Comparison of ENCODE assay signal across 8 cellular contexts in the genomic region with DNA sequence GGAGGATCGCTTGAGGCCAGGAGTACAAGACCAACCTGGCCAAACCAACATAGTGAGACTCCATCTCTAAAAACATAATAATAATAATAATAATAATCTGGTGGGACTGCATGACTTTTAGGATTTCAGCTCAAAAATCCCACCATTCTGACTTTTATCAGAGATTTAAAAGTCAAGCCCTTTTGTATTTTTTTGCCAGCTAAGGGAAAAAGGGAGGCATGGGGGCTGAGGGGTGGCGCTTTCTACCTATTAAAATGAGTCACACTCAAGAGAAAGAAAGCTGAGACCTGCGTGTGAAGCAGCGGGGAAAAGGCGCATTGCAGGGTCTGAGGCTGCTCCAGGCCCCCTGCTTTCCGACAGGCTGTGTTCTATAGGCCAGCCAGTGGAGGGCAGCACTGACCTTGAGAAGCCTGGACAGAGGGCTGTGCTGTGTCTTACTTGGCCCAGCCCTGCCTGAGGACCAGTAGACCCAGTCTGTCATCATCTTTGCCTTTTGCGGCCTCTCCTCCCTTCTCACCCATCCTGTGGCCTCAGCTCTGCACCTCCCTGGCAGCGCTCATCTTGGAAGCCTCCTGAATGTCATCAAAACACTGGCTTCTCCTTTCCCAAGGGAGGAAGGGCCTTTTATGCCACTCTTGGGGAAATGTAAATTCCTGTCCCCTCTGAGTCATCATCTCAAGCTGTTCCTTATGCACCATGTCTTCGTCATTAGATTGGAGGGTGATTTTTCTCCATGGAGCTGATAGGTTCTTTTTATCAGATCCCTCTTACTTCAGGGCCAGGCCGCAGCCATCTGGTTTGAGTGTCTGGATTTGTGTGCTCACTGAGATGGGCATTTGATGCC. TPM values are rescaled to one million over a fixed set of nuclear protein-coding genes. Genes with fewer than 3 reads are reported as not detected.
DNase-seq lines count a peak whose midpoint lies in the region; ATAC-seq and TF ChIP-seq lines count a peak whose summit lies in the region.

No MANE protein-coding gene starts in this region.

- DNase-seq in activated effector memory CD4-positive, alpha-beta T cell treated with anti-CD3 and anti-CD28 coated beads, Interleukin-2, amount 50 U/mL, for 16 hours, result peak; percentile 68
- DNase-seq in activated effector memory CD4-positive, alpha-beta T cell treated with Interleukin-2 at 50 U/mL for 16 hours, result no peak
- peak; percentile 64 for DNase-seq in NAMALWA (ENCODE audit: low spot score)
- DNase-seq in SW 1271 (lab: John Stamatoyannopoulos, UW), result peak; percentile 22 to 37
- DNase-seq in effector memory CD8-positive, alpha-beta T cell, result peak in 2 of 3 experiments; percentile 24 to 27
- peak; percentile 98 for DNase-seq in mesenchymal stem cell
- DNase-seq in type B pancreatic cell (ENCODE audit: extremely low spot score, unreplicated experiment), result no peak

- no peak overlapping the region for H3K4me2 ChIP-seq in mesenchymal stem cell (ENCODE audit: low read length, poor library complexity, severe bottlenecking)

- H3K4me1 Mint-ChIP-seq in effector memory CD8-positive, alpha-beta T cell (ENCODE audit: low read depth in 2 of 2), result peaks cover 0 to 8% of the 10 kb centered on the region in 2 donors
- H3K4me1 Mint-ChIP-seq in type B pancreatic cell (ENCODE audit: unreplicated experiment), result no peaks in the 10 kb centered on the region

- TF ChIP-seq CTCF in type B pancreatic cell (conservative IDR thresholded peaks at IDR 0.05), result peak; percentile 85

- H2BK120ac ChIP-seq in mesenchymal stem cell (ENCODE audit: low read depth, low read length), result no peak overlapping the region

- H4K8ac ChIP-seq in mesenchymal stem cell (ENCODE audit: low read length), result peak overlapping the region; percentile 35

- no peak overlapping the region for H3K18ac ChIP-seq in mesenchymal stem cell (ENCODE audit: low read depth in 1 of 2, low read length in 2 of 2)

- no peaks in the 10 kb centered on the region for H3K9me3 Mint-ChIP-seq in effector memory CD8-positive, alpha-beta T cell
- no peaks in the 10 kb centered on the region for H3K9me3 Mint-ChIP-seq in type B pancreatic cell

- no peak overlapping the region for H3K14ac ChIP-seq in mesenchymal stem cell (ENCODE audit: low read length in 2 of 2)

- H3K79me1 ChIP-seq in mesenchymal stem cell (replicated peaks; ENCODE audit: low read length, poor library complexity, severe bottlenecking), result no peaks in the 10 kb centered on the region

- H3K27me3 ChIP-seq in mesenchymal stem cell (ENCODE audit: control insufficient read depth in 1 of 2, insufficient read depth in 1 of 2, low read length in 2 of 2), result no peaks in the 10 kb centered on the region

- H2BK5ac ChIP-seq in mesenchymal stem cell (ENCODE audit: low read depth, low read length, poor library complexity, severe bottlenecking), result no peak overlapping the region

- no peak overlapping the region for H3K4ac ChIP-seq in mesenchymal stem cell (ENCODE audit: low read depth in 1 of 2, low read length in 2 of 2)

- H3K9ac ChIP-seq in mesenchymal stem cell (ENCODE audit: low read length), result peak overlapping the region; percentile 11

- no peak overlapping the region for H4K91ac ChIP-seq in mesenchymal stem cell (ENCODE audit: low read length)

- H3K23ac ChIP-seq in mesenchymal stem cell (ENCODE audit: low read length in 2 of 2), result no peak overlapping the region

- H3K27me3 Mint-ChIP-seq in effector memory CD8-positive, alpha-beta T cell, result no peaks in the 10 kb centered on the region
- H3K27me3 Mint-ChIP-seq in type B pancreatic cell, result no peaks in the 10 kb centered on the region

- H3K27ac Mint-ChIP-seq in effector memory CD8-positive, alpha-beta T cell, result peak overlapping the region in 1 of 2 donors; percentile 12
- peak overlapping the region; percentile 48 for H3K27ac Mint-ChIP-seq in type B pancreatic cell

- H3K27ac ChIP-seq in mesenchymal stem cell (ENCODE audit: low read length, poor library complexity, severe bottlenecking), result no peak overlapping the region

- WGBS in mesenchymal stem cell, result 14% methylated on average over 8 of the region's 10 CpGs

- H3K36me3 ChIP-seq in mesenchymal stem cell (ENCODE audit: control insufficient read depth in 1 of 2, insufficient read depth in 2 of 2, low read depth in 1 of 2, low read length in 2 of 2), result peaks cover 55 to 89% of the 10 kb centered on the region in 2 experiments

- peaks cover 73% of the 10 kb centered on the region for H3K36me3 Mint-ChIP-seq in effector memory CD8-positive, alpha-beta T cell (ENCODE audit: insufficient read depth)
- H3K36me3 Mint-ChIP-seq in type B pancreatic cell, result peaks cover 10% of the 10 kb centered on the region

- H3K9me3 ChIP-seq in mesenchymal stem cell (ENCODE audit: control insufficient read depth, low read length), result no peaks in the 10 kb centered on the region

- no peak overlapping the region for H2AK5ac ChIP-seq in mesenchymal stem cell (ENCODE audit: low read length, severe bottlenecking)

- H3K4me1 ChIP-seq in mesenchymal stem cell (ENCODE audit: control insufficient read depth, insufficient read depth, low read depth, low read length), result peaks cover 5% of the 10 kb centered on the region

- H2BK12ac ChIP-seq in mesenchymal stem cell (ENCODE audit: low read length in 2 of 2), result no peak overlapping the region

- no peak overlapping the region for H2BK15ac ChIP-seq in mesenchymal stem cell (ENCODE audit: low read depth, poor library complexity, severe bottlenecking)

- peak; percentile 71 for ATAC-seq in effector memory CD8-positive, alpha-beta T cell (replicated peaks)
- no peak for ATAC-seq in GM19452 (IDR thresholded peaks at IDR 0.05; ENCODE audit: unreplicated experiment)

- no peak overlapping the region for H3K4me3 Mint-ChIP-seq in effector memory CD8-positive, alpha-beta T cell
- H3K4me3 Mint-ChIP-seq in type B pancreatic cell, result no peak overlapping the region

- H3K4me3 ChIP-seq in mesenchymal stem cell (ENCODE audit: insufficient read depth in 1 of 2, low read depth in 1 of 2, low read length in 2 of 2), result no peak overlapping the region

- no peak overlapping the region for H2AFZ ChIP-seq in mesenchymal stem cell (ENCODE audit: low read depth, low read length)

RNA-seq across cellular contexts. Expression of gene MAPK8IP1, which starts 12.7 kb away (rescaled TPM):
- polyA plus RNA-seq in mesenchymal stem cell (2013, experiment 1 of 2), result 7.5 TPM
- polyA plus RNA-seq in mesenchymal stem cell (2013, experiment 2 of 2), result 8.0 TPM
- 23.7 and 24.4 TPM in 2 replicates for total RNA-seq in type B pancreatic cell (ENCODE audit: low replicate concordance)

RNA-seq across cellular contexts. Expression of gene CRY2, which starts 25.5 kb away (rescaled TPM):
- polyA plus RNA-seq in mesenchymal stem cell (2013, experiment 1 of 2), result 6.2 TPM
- 5.3 TPM for polyA plus RNA-seq in mesenchymal stem cell (2013, experiment 2 of 2)
- 27.7 and 37.0 TPM in 2 replicates for total RNA-seq in type B pancreatic cell (ENCODE audit: low replicate concordance)

RNA-seq across cellular contexts. Expression of gene FREY1, which starts 34.3 kb away (rescaled TPM):
- 0.28 TPM for polyA plus RNA-seq in mesenchymal stem cell (2013, experiment 1 of 2)
- 0.15 TPM for polyA plus RNA-seq in mesenchymal stem cell (2013, experiment 2 of 2)
- total RNA-seq in type B pancreatic cell (ENCODE audit: low replicate concordance), result 0.90 and 1.4 TPM in 2 replicates

RNA-seq across cellular contexts. Expression of gene PEX16, which starts 44.9 kb away (rescaled TPM):
- polyA plus RNA-seq in mesenchymal stem cell (2013, experiment 1 of 2), result 16.4 TPM
- polyA plus RNA-seq in mesenchymal stem cell (2013, experiment 2 of 2), result 17.3 TPM
- 21.7 and 26.7 TPM in 2 replicates for total RNA-seq in type B pancreatic cell (ENCODE audit: low replicate concordance)

RNA-seq across cellular contexts. Expression of gene LARGE2, which starts 49.7 kb away (rescaled TPM):
- polyA plus RNA-seq in mesenchymal stem cell (2013, experiment 1 of 2), result 0.08 TPM
- polyA plus RNA-seq in mesenchymal stem cell (2013, experiment 2 of 2), result 0.07 TPM
- 12.4 and 29.9 TPM in 2 replicates for total RNA-seq in type B pancreatic cell (ENCODE audit: low replicate concordance)

Comparison
In these comparisons a context has a peak if more than half of its experiments do, and no peak if none do; other contexts are left out.
1. DNase-seq: peak in activated effector memory CD4-positive, alpha-beta T cell treated with anti-CD3 and anti-CD28 coated beads, Interleukin-2, amount 50 U/mL, for 16 hours (single experiment), NAMALWA (single experiment), SW 1271 (2 of 2), effector memory CD8-positive, alpha-beta T cell (2 of 3) and mesenchymal stem cell (single experiment); none in activated effector memory CD4-positive, alpha-beta T cell treated with Interleukin-2 at 50 U/mL for 16 hours (single experiment) and type B pancreatic cell (single experiment).